In the genomic region with DNA sequence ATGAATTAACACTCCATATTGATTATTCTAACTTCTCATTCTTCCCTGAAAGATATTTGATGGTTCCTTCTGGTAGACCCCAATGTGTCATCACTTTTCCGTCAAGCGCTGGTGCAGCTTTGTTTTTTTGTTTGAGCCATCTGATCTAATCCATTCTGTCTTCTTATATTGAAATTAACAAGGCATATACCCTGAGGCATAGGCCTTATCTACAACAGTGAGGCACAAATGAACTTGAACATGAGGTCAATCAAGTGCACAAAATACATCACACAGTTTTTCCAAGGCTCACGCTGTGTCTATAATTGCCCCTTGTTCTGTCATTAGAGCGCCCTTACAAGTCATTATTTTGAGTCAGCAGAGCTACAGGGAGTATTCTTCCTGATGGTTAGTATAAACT, we compare ENCODE assay signal across 22 cellular contexts.
DNase-seq lines count a peak whose midpoint lies in the region; ATAC-seq and TF ChIP-seq lines count a peak whose summit lies in the region.
"Had no signal": no experiment of that assay in that cellular context is flagged by ENCODE, and none has a peak within 500 bp of the region (broad histone marks: within the 10 kb centered on the region; RNA-seq: fewer than 3 reads in every experiment).

No MANE protein-coding gene starts in this region.

- no peak overlapping the region for H3K4me3 Mint-ChIP-seq in IgD-negative memory B cell
- H3K4me3 Mint-ChIP-seq in memory B cell = no peak overlapping the region
- H3K4me3 Mint-ChIP-seq: CD8-positive, alpha-beta memory T cell had no signal

- no peak overlapping the region for H3K4me3 ChIP-seq in BE2C (ENCODE audit: low read depth, low read length)
- H3K4me3 ChIP-seq: GM12878, HAP-1 had no signal

- H3K27ac Mint-ChIP-seq in IgD-negative memory B cell (peak overlapping the region; percentile 11 to 100 (median 16)), memory B cell (peak overlapping the region; percentile 100)
- H3K27ac Mint-ChIP-seq: CD8-positive, alpha-beta memory T cell had no signal

- no peak for TF ChIP-seq CTCF in BE2C (IDR thresholded peaks at IDR 0.05; ENCODE audit: low read depth, low read length)

- H3K36me3 Mint-ChIP-seq in IgD-negative memory B cell = peaks cover 6% of the 10 kb centered on the region
- H3K36me3 Mint-ChIP-seq in memory B cell = peaks cover 8% of the 10 kb centered on the region
- H3K36me3 Mint-ChIP-seq: CD8-positive, alpha-beta memory T cell had no signal

- H3K9me3 Mint-ChIP-seq in IgD-negative memory B cell (no peaks in the 10 kb centered on the region), memory B cell (peaks cover 7% of the 10 kb centered on the region)

- peaks cover 33% of the 10 kb centered on the region for H3K4me1 ChIP-seq in BE2C

- H3K4me1 Mint-ChIP-seq in IgD-negative memory B cell (peaks cover 64 to 66% (median 66%) of the 10 kb centered on the region in 3 donors), memory B cell (peaks cover 67% of the 10 kb centered on the region)

- no peaks in the 10 kb centered on the region for H3K36me3 ChIP-seq in BE2C
- H3K36me3 ChIP-seq: HAP-1 had no signal

- no peak for ATAC-seq in memory B cell (ENCODE audit: low read depth)
- ATAC-seq in HG03520 (IDR thresholded peaks at IDR 0.05; ENCODE audit: unreplicated experiment) = no peak
- ATAC-seq: GM12878, Panc1 had no signal

- no peaks in the 10 kb centered on the region for H3K27me3 Mint-ChIP-seq in IgD-negative memory B cell
- H3K27me3 Mint-ChIP-seq in memory B cell = no peaks in the 10 kb centered on the region
- H3K27me3 Mint-ChIP-seq: CD8-positive, alpha-beta memory T cell had no signal

- DNase-seq in BE2C = peak; percentile 43
- DNase-seq in NCI-H748 treated with DMSO at 0.1 percent for 48 hours (lab: John Stamatoyannopoulos, UW) = peak; percentile 75
- no peak for DNase-seq in memory B cell (ENCODE audit: low spot score in 2 of 2)
- no peak for DNase-seq in NCI-H1105 treated with DMSO at 0.1 percent for 48 hours (lab: John Stamatoyannopoulos, UW)
- no peak for DNase-seq in NCI-H82 treated with DMSO at 0.1 percent for 48 hours (lab: John Stamatoyannopoulos, UW; ENCODE audit: unreplicated experiment)
- no peak for DNase-seq in CD1c-positive myeloid dendritic cell (ENCODE audit: extremely low spot score)
- DNase-seq: C1 segment of cervical spinal cord; Calu3; CD8-positive, alpha-beta memory T cell; GOT3; NCI-H1092; NCI-H1694; NCI-H2029 treated with DMSO at 0.1 percent for 48 hours; NCI-H446 treated with DMSO at 0.1 percent for 48 hours; NCI-H774; NK-92 treated with Interleukin-12 subunit alpha and Interleukin-12 subunit beta, amount 100 ng/mL, for 24 hours; SHP77 had no signal

- H3K27me3 ChIP-seq in BE2C = no peaks in the 10 kb centered on the region

- H3K9me3 ChIP-seq in BE2C = no peaks in the 10 kb centered on the region
- H3K9me3 ChIP-seq: HAP-1 had no signal

Comparison
In these comparisons a context has a peak if more than half of its experiments do, and no peak if none do; other contexts are left out.
1. DNase-seq: peak in BE2C (single experiment) and NCI-H748 treated with DMSO at 0.1 percent for 48 hours (single experiment); none in memory B cell (0 of 2), NCI-H1105 treated with DMSO at 0.1 percent for 48 hours (single experiment), NCI-H82 treated with DMSO at 0.1 percent for 48 hours (single experiment) and CD1c-positive myeloid dendritic cell (single experiment).